ENCODE assay signal across 16 cellular contexts in the genomic region with DNA sequence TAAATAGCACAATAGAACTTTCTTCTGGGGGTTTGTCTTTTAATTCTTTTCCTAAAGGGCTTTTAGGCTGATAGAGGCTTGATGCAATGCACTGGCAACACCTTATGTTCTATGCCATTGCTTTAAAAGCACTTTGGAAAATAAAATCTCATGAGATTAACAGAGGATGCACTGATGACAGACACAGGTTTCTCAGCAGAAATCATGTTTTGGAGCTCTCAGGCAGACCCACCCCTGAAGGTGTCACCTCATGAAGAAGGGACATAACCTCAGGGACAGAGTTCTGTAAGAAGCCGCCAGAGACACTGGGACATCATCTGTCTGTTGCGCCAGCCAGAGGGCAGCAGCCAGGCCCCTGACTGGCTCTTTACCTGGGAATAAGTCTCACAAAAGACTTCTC. TPM values are rescaled to one million over a fixed set of nuclear protein-coding genes. Genes with fewer than 3 reads are reported as not detected.
DNase-seq lines count a peak whose midpoint lies in the region; ATAC-seq, FAIRE-seq and TF ChIP-seq lines count a peak whose summit lies in the region.
"Had no signal": no experiment of that assay in that cellular context is flagged by ENCODE, and none has a peak within 500 bp of the region (broad histone marks: within the 10 kb centered on the region; RNA-seq: fewer than 3 reads in every experiment).

No MANE protein-coding gene starts in this region.

- no peak overlapping the region for H3K27ac ChIP-seq in CD4-positive, alpha-beta T cell (ENCODE audit: low read depth, low read length)
- H3K27ac ChIP-seq: 22Rv1 had no signal

- no TSS peak for BruUV-seq in Caco-2 (replicated peaks; lab: Mats Ljungman, UMichigan)

- H3K9me3 ChIP-seq in CD4-positive, alpha-beta T cell (ENCODE audit: control insufficient read depth, low read length), result no peaks in the 10 kb centered on the region
- no peaks in the 10 kb centered on the region for H3K9me3 ChIP-seq in Caco-2
- H3K9me3 ChIP-seq: MG63 had no signal

- CTCF ChIA-PET in activated CD4-positive, alpha-beta T cell treated with anti-CD3 and anti-CD28 coated beads for 36 hours (lab: Charles Lee), result interaction anchor here (1.0 to 3.0 kb wide), 5 partner anchors 9 to 18 kb away, joined by 3 to 6 read pairs (median 3); no protein-coding TSS in a partner anchor
- CTCF ChIA-PET in CD4-positive, alpha-beta T cell (lab: Charles Lee), result no interaction called here
- CTCF ChIA-PET in Caco-2 (lab: Charles Lee), result no interaction called here

- no peaks in the 10 kb centered on the region for H3K9me3 Mint-ChIP-seq in activated CD4-positive, alpha-beta T cell treated with anti-CD3 and anti-CD28 coated beads for 36 hours (ENCODE audit: low read depth)
- no peaks in the 10 kb centered on the region for H3K9me3 Mint-ChIP-seq in CD4-positive, alpha-beta T cell
- no peaks in the 10 kb centered on the region for H3K9me3 Mint-ChIP-seq in activated T-helper 17 cell treated with anti-CD3 and anti-CD28 coated beads, Interleukin-2, amount 50 U/mL, for 72 hours
- H3K9me3 Mint-ChIP-seq in naive thymus-derived CD8-positive, alpha-beta T cell, result no peaks in the 10 kb centered on the region
- H3K9me3 Mint-ChIP-seq in Caco-2 (ENCODE audit: unreplicated experiment), result no peaks in the 10 kb centered on the region

- POLR2A ChIA-PET in activated CD4-positive, alpha-beta T cell treated with anti-CD3 and anti-CD28 coated beads for 36 hours (lab: Charles Lee), result no interaction called here
- POLR2A ChIA-PET in CD4-positive, alpha-beta T cell (lab: Charles Lee), result interaction anchor here (0.7 to 4.8 kb wide), 8 partner anchors 11 to 100 kb away, joined by 3 to 25 read pairs (median 4); partner anchors contain the start of gene IRF1
- POLR2A ChIA-PET in naive thymus-derived CD8-positive, alpha-beta T cell (lab: Charles Lee), result interaction anchor here (1.0 to 1.5 kb wide), 4 partner anchors 8 to 92 kb away, joined by 3 to 6 read pairs (median 4); no protein-coding TSS in a partner anchor
- POLR2A ChIA-PET in Caco-2 (lab: Charles Lee), result no interaction called here

- DNase-seq in activated CD4-positive, alpha-beta T cell treated with anti-CD3 and anti-CD28 coated beads for 36 hours, result no peak
- DNase-seq in activated CD4-positive, alpha-beta T cell treated with anti-CD3 and anti-CD28 coated beads for 1 hour, result no peak
- no peak for DNase-seq in CD4-positive, alpha-beta T cell
- no peak for DNase-seq in naive thymus-derived CD8-positive, alpha-beta T cell
- DNase-seq in HTR-8/SVneo (ENCODE audit: insufficient read length, low spot score) (no peak), Caco-2 (no peak)
- DNase-seq: DMS53, MG63, NCI-H1092 treated with DMSO at 0.1 percent for 48 hours, NCI-H2081 treated with DMSO at 0.1 percent for 48 hours, NCI-H510A treated with DMSO at 0.1 percent for 48 hours had no signal

- H3K36me3 ChIP-seq in Caco-2 (ENCODE audit: control insufficient read depth, insufficient read depth, low read length), result no peaks in the 10 kb centered on the region

- H3K27ac Mint-ChIP-seq in activated CD4-positive, alpha-beta T cell treated with anti-CD3 and anti-CD28 coated beads for 36 hours, result no peak overlapping the region
- peak overlapping the region; percentile 84 for H3K27ac Mint-ChIP-seq in CD4-positive, alpha-beta T cell
- H3K27ac Mint-ChIP-seq in activated T-helper 17 cell treated with anti-CD3 and anti-CD28 coated beads, Interleukin-2, amount 50 U/mL, for 72 hours, result peak overlapping the region; percentile 45
- peak overlapping the region in 9 of 10 donors; percentile 1 to 82 (median 54) for H3K27ac Mint-ChIP-seq in naive thymus-derived CD8-positive, alpha-beta T cell
- H3K27ac Mint-ChIP-seq in Caco-2 (ENCODE audit: unreplicated experiment), result no peak overlapping the region
- H3K27ac Mint-ChIP-seq: HFFc6 had no signal

- no peak overlapping the region for H3K4me3 Mint-ChIP-seq in activated CD4-positive, alpha-beta T cell treated with anti-CD3 and anti-CD28 coated beads for 36 hours
- peak overlapping the region; percentile 57 for H3K4me3 Mint-ChIP-seq in CD4-positive, alpha-beta T cell
- peak overlapping the region; percentile 46 for H3K4me3 Mint-ChIP-seq in activated T-helper 17 cell treated with anti-CD3 and anti-CD28 coated beads, Interleukin-2, amount 50 U/mL, for 72 hours
- peak overlapping the region in 8 of 10 donors; percentile 21 to 77 (median 62) for H3K4me3 Mint-ChIP-seq in naive thymus-derived CD8-positive, alpha-beta T cell
- no peak overlapping the region for H3K4me3 Mint-ChIP-seq in Caco-2 (ENCODE audit: unreplicated experiment)
- H3K4me3 Mint-ChIP-seq: HFFc6 had no signal

- peaks cover 67% of the 10 kb centered on the region for H3K4me1 Mint-ChIP-seq in activated CD4-positive, alpha-beta T cell treated with anti-CD3 and anti-CD28 coated beads for 36 hours
- H3K4me1 Mint-ChIP-seq in CD4-positive, alpha-beta T cell (ENCODE audit: low read depth), result peaks cover 90% of the 10 kb centered on the region
- H3K4me1 Mint-ChIP-seq in activated T-helper 17 cell treated with anti-CD3 and anti-CD28 coated beads, Interleukin-2, amount 50 U/mL, for 72 hours, result peaks cover 70% of the 10 kb centered on the region
- H3K4me1 Mint-ChIP-seq in naive thymus-derived CD8-positive, alpha-beta T cell, result peaks cover 36 to 88% (median 78%) of the 10 kb centered on the region in 4 donors
- H3K4me1 Mint-ChIP-seq in Caco-2 (ENCODE audit: low read depth, unreplicated experiment), result no peaks in the 10 kb centered on the region

- TF ChIP-seq CTCF in CD4-positive, alpha-beta T cell (IDR thresholded peaks at IDR 0.05), result no peak
- TF ChIP-seq CTCF in Caco-2 (IDR thresholded peaks at IDR 0.05; ENCODE audit: insufficient read depth in 1 of 2, low read depth in 1 of 2, low read length in 1 of 2, severe bottlenecking in 1 of 2, unreplicated experiment in 1 of 2), result no peak

- ATAC-seq in activated CD4-positive, alpha-beta T cell treated with anti-CD3 and anti-CD28 coated beads for 36 hours, result peak; percentile 15
- peak; percentile 42 for ATAC-seq in CD4-positive, alpha-beta T cell (ENCODE audit: poor library complexity)
- ATAC-seq in activated T-helper 17 cell treated with anti-CD3 and anti-CD28 coated beads, Interleukin-2, amount 50 U/mL, for 72 hours (replicated peaks), result no peak
- ATAC-seq in naive thymus-derived CD8-positive, alpha-beta T cell, result peak; percentile 25 to 45
- ATAC-seq in GM18868 (IDR thresholded peaks at IDR 0.05; ENCODE audit: unreplicated experiment), result no peak
- ATAC-seq: HepG2 had no signal

- no peaks in the 10 kb centered on the region for H3K27me3 ChIP-seq in CD4-positive, alpha-beta T cell (ENCODE audit: control insufficient read depth, insufficient read depth, low read length)
- no peaks in the 10 kb centered on the region for H3K27me3 ChIP-seq in Caco-2 (replicated peaks; ENCODE audit: control insufficient read depth, insufficient read depth, low read length)
- H3K27me3 ChIP-seq: MG63 had no signal

- no peak for FAIRE-seq in HTR-8/SVneo (lab: Jason Lieb, UNC)
- FAIRE-seq: HepG2 had no signal

- no peaks in the 10 kb centered on the region for H3K36me3 Mint-ChIP-seq in activated CD4-positive, alpha-beta T cell treated with anti-CD3 and anti-CD28 coated beads for 36 hours (ENCODE audit: low read depth)
- peaks cover 14% of the 10 kb centered on the region for H3K36me3 Mint-ChIP-seq in CD4-positive, alpha-beta T cell (ENCODE audit: low read depth)
- peaks cover 10% of the 10 kb centered on the region for H3K36me3 Mint-ChIP-seq in activated T-helper 17 cell treated with anti-CD3 and anti-CD28 coated beads, Interleukin-2, amount 50 U/mL, for 72 hours (ENCODE audit: low read depth)
- H3K36me3 Mint-ChIP-seq in naive thymus-derived CD8-positive, alpha-beta T cell, result peaks cover 0 to 13% (median 0%) of the 10 kb centered on the region in 3 donors
- no peaks in the 10 kb centered on the region for H3K36me3 Mint-ChIP-seq in Caco-2 (ENCODE audit: insufficient read depth, unreplicated experiment)

- intact Hi-C loops in activated CD4-positive, alpha-beta T cell treated with anti-CD3 and anti-CD28 coated beads for 36 hours (cut with DNase I, micrococcal nuclease), result loop anchor here in 1 of 2 experiments (1.0 kb wide), 1 partner anchor 14 kb away; no protein-coding TSS in a partner anchor
- intact Hi-C loops in CD4-positive, alpha-beta T cell (cut with DNase I, micrococcal nuclease), result no loop called here
- intact Hi-C loops in Caco-2 (cut with micrococcal nuclease; ENCODE audit: unreplicated experiment), result no loop called here

- no peak overlapping the region for H3K4me3 ChIP-seq in Caco-2 (ENCODE audit: low read depth, low read length)
- H3K4me3 ChIP-seq: MG63 had no signal

- no peaks in the 10 kb centered on the region for H3K27me3 Mint-ChIP-seq in activated CD4-positive, alpha-beta T cell treated with anti-CD3 and anti-CD28 coated beads for 36 hours
- no peaks in the 10 kb centered on the region for H3K27me3 Mint-ChIP-seq in CD4-positive, alpha-beta T cell
- no peaks in the 10 kb centered on the region for H3K27me3 Mint-ChIP-seq in activated T-helper 17 cell treated with anti-CD3 and anti-CD28 coated beads, Interleukin-2, amount 50 U/mL, for 72 hours
- H3K27me3 Mint-ChIP-seq in naive thymus-derived CD8-positive, alpha-beta T cell, result no peaks in the 10 kb centered on the region
- H3K27me3 Mint-ChIP-seq in Caco-2 (ENCODE audit: insufficient read depth, unreplicated experiment), result peaks cover 2% of the 10 kb centered on the region

- no peaks in the 10 kb centered on the region for H3K4me1 ChIP-seq in Caco-2

RNA-seq across cellular contexts. Expression of gene SLC22A5, which starts 27.7 kb away (rescaled TPM):
- 1 to 10 TPM; 3.7 to 4.9 TPM for total RNA-seq in activated CD4-positive, alpha-beta T cell treated with anti-CD3 and anti-CD28 coated beads for 36 hours
- 1 to 10 TPM; 4.3 to 4.5 TPM for total RNA-seq in CD4-positive, alpha-beta T cell
- 1 to 10 TPM; 3.2 to 3.5 TPM for total RNA-seq in activated T-helper 17 cell treated with anti-CD3 and anti-CD28 coated beads, Interleukin-2, amount 50 U/mL, for 72 hours
- total RNA-seq in naive thymus-derived CD8-positive, alpha-beta T cell, result 10 to 100 TPM in 1 of 2 experiments, 1 to 10 TPM in 1; 9.9 to 11.1 TPM
- 1 to 10 TPM; 1.9 to 3.2 (median 2.0) TPM for polyA plus RNA-seq in naive thymus-derived CD8-positive, alpha-beta T cell
- total RNA-seq in Caco-2 (2022), result 19.1 and 20.2 TPM in 2 replicates

Comparison
In these comparisons a context has a peak if more than half of its experiments do, and no peak if none do; other contexts are left out.
1. ATAC-seq: peak in activated CD4-positive, alpha-beta T cell treated with anti-CD3 and anti-CD28 coated beads for 36 hours (single experiment), CD4-positive, alpha-beta T cell (single experiment) and naive thymus-derived CD8-positive, alpha-beta T cell (2 of 2); none in activated T-helper 17 cell treated with anti-CD3 and anti-CD28 coated beads, Interleukin-2, amount 50 U/mL, for 72 hours (single experiment) and GM18868 (single experiment).
2. H3K27ac Mint-ChIP-seq: peak in CD4-positive, alpha-beta T cell (single experiment), activated T-helper 17 cell treated with anti-CD3 and anti-CD28 coated beads, Interleukin-2, amount 50 U/mL, for 72 hours (single experiment) and naive thymus-derived CD8-positive, alpha-beta T cell (9 of 10); none in activated CD4-positive, alpha-beta T cell treated with anti-CD3 and anti-CD28 coated beads for 36 hours (single experiment) and Caco-2 (single experiment).
3. H3K4me3 Mint-ChIP-seq: peak in CD4-positive, alpha-beta T cell (single experiment), activated T-helper 17 cell treated with anti-CD3 and anti-CD28 coated beads, Interleukin-2, amount 50 U/mL, for 72 hours (single experiment) and naive thymus-derived CD8-positive, alpha-beta T cell (8 of 10); none in activated CD4-positive, alpha-beta T cell treated with anti-CD3 and anti-CD28 coated beads for 36 hours (single experiment) and Caco-2 (single experiment).
4. POLR2A ChIA-PET loops: an anchor here in CD4-positive, alpha-beta T cell (0.7 to 4.8 kb wide) and naive thymus-derived CD8-positive, alpha-beta T cell (1.0 to 1.5 kb wide); none called in activated CD4-positive, alpha-beta T cell treated with anti-CD3 and anti-CD28 coated beads for 36 hours and Caco-2.